Comparison of ENCODE assay signal across 9 cellular contexts in the genomic region with DNA sequence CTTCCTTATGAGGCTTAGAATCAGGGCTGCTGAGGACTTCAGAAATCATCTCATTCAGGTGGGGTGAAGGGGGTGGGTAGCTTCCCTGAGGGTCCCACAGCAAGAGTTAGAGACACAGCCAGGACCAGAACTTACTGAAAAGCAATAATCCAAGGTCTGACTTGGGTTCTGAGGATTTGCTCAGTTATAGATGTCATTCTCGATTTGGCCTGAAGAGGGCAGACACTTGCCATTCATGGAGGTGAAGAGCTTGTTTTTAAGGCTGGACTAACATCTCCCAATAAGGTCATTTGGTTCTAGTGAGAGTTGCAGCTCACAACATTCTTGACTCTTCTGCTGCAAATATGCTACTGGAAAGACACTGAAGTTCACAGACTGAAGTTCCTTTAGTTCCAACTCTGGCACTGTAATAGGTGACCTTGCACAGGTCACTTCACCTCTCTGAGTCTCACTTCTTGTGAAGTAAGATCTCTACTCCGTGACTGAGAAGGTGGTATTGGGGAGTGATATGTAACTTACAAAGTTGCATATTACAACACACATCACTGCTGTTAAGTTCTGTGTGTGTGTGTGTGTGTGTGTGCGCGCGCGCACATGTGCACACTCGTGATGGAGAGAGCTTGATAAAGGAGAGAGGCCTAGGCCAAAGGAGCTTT.
DNase-seq lines count a peak whose midpoint lies in the region; ATAC-seq, FAIRE-seq and TF ChIP-seq lines count a peak whose summit lies in the region.
"Had no signal": no experiment of that assay in that cellular context is flagged by ENCODE, and none has a peak within 500 bp of the region (broad histone marks: within the 10 kb centered on the region; RNA-seq: fewer than 3 reads in every experiment).

No MANE protein-coding gene starts in this region.

- no peak overlapping the region for H2AFZ ChIP-seq in H9 (ENCODE audit: low read length)

- DNase-seq in A549 (ENCODE audit: low read depth in 1 of 2, low spot score in 1 of 2) (peak; percentile 31 to 66), GM04503 (ENCODE audit: low read depth) (peak; percentile 31), H9 (peak; percentile 60), LoVo (ENCODE audit: low spot score) (peak; percentile 56), SHP77 treated with DMSO at 0.1 percent for 48 hours (lab: John Stamatoyannopoulos, UW) (peak; percentile 59), mesendoderm (peak; percentile 86), ureter (ENCODE audit: low spot score) (peak; percentile 67)
- peak; percentile 2 to 12 (median 3) for DNase-seq in effector memory CD8-positive, alpha-beta T cell

- peaks cover 4% of the 10 kb centered on the region for H3K27me3 Mint-ChIP-seq in H9 (ENCODE audit: low read depth)
- peaks cover 0 to 3% of the 10 kb centered on the region in 2 donors for H3K27me3 Mint-ChIP-seq in effector memory CD8-positive, alpha-beta T cell

- no peak overlapping the region for H3K4me2 ChIP-seq in A549
- no peak overlapping the region for H3K4me2 ChIP-seq in H9 (ENCODE audit: insufficient read depth, insufficient read length, low read length)
- no peak overlapping the region for H3K4me2 ChIP-seq in mesendoderm (ENCODE audit: low read length)

- H3T11ph ChIP-seq in H9 (ENCODE audit: low read length): no peak overlapping the region

- H4K20me1 ChIP-seq in H9 (ENCODE audit: control insufficient read depth, insufficient read depth, insufficient read length): no peaks in the 10 kb centered on the region

- FAIRE-seq in A549 (lab: Jason Lieb, UNC): no peak

- H3K23ac ChIP-seq in H9 (ENCODE audit: insufficient read length, low read depth, low read length) (no peak overlapping the region), mesendoderm (ENCODE audit: low read length) (no peak overlapping the region)

- H3K36me3 Mint-ChIP-seq in H9 (ENCODE audit: insufficient read depth in 1 of 3, low read depth in 3 of 3): no peaks in the 10 kb centered on the region
- no peaks in the 10 kb centered on the region for H3K36me3 Mint-ChIP-seq in effector memory CD8-positive, alpha-beta T cell (ENCODE audit: insufficient read depth)
- H3K36me3 Mint-ChIP-seq: naive thymus-derived CD8-positive, alpha-beta T cell had no signal

- H3K27ac Mint-ChIP-seq in H9: peak overlapping the region in 1 of 3 experiments; percentile 66; a peak in 1 of 7 replicates
- no peak overlapping the region for H3K27ac Mint-ChIP-seq in effector memory CD8-positive, alpha-beta T cell
- H3K27ac Mint-ChIP-seq: naive thymus-derived CD8-positive, alpha-beta T cell had no signal

- H3K27ac ChIP-seq in A549: no peak overlapping the region
- H3K27ac ChIP-seq in H9 (ENCODE audit: insufficient read length, low read depth, low read length): no peak overlapping the region
- H3K27ac ChIP-seq in mesendoderm (ENCODE audit: low read depth, low read length): no peak overlapping the region

- H2BK15ac ChIP-seq in H9 (ENCODE audit: low read depth, low read length): no peak overlapping the region
- no peak overlapping the region for H2BK15ac ChIP-seq in mesendoderm (replicated peaks; ENCODE audit: low read depth)

- H4K8ac ChIP-seq in H9 (replicated peaks; ENCODE audit: insufficient read length, low read depth, low read length) (no peak overlapping the region), mesendoderm (ENCODE audit: low read depth, low read length) (no peak overlapping the region)

- H3K79me2 ChIP-seq in H9 (ENCODE audit: insufficient read depth, low read length) (no peaks in the 10 kb centered on the region), mesendoderm (ENCODE audit: control insufficient read depth, insufficient read depth, low read length) (no peaks in the 10 kb centered on the region)

- H3K9me3 Mint-ChIP-seq in H9: no peaks in the 10 kb centered on the region
- H3K9me3 Mint-ChIP-seq in effector memory CD8-positive, alpha-beta T cell: no peaks in the 10 kb centered on the region
- H3K9me3 Mint-ChIP-seq: naive thymus-derived CD8-positive, alpha-beta T cell had no signal

- TF ChIP-seq CTCF in A549 (IDR thresholded peaks at IDR 0.05) (peak; percentile 71), H9 (conservative IDR thresholded peaks at IDR 0.05) (peak; percentile 83)

- H3K4me1 Mint-ChIP-seq in H9: peaks cover 2 to 3% of the 10 kb centered on the region in 2 experiments; a peak in 3 of 4 replicates
- peaks cover 2 to 5% of the 10 kb centered on the region in 2 donors for H3K4me1 Mint-ChIP-seq in effector memory CD8-positive, alpha-beta T cell (ENCODE audit: low read depth in 2 of 2)

- peak overlapping the region; percentile 33 for H3K18ac ChIP-seq in H9 (ENCODE audit: insufficient read length, low read depth, low read length)
- no peak overlapping the region for H3K18ac ChIP-seq in mesendoderm (ENCODE audit: low read length)

- no peak overlapping the region for H2BK12ac ChIP-seq in H9 (ENCODE audit: insufficient read length, low read depth, low read length)

- peak; percentile 85 to 86 for TF ChIP-seq RAD21 in A549 (conservative IDR thresholded peaks at IDR 0.05 in 1 of 2, IDR thresholded peaks at IDR 0.05 in 1 of 2)

- no peak overlapping the region for H2BK20ac ChIP-seq in H9 (ENCODE audit: low read depth, low read length, poor library complexity, severe bottlenecking)

- H3K9ac ChIP-seq in H9 (ENCODE audit: extremely low read depth, insufficient read length, low read length) (no peak overlapping the region), mesendoderm (ENCODE audit: low read length) (no peak overlapping the region)

- H3K27me3 ChIP-seq in H9 (ENCODE audit: insufficient read depth, low read length) (no peaks in the 10 kb centered on the region), mesendoderm (ENCODE audit: insufficient read depth, low read length, poor library complexity) (no peaks in the 10 kb centered on the region)

- H3K79me1 ChIP-seq in H9 (ENCODE audit: insufficient read depth, low read depth, low read length, poor library complexity, severe bottlenecking) (no peaks in the 10 kb centered on the region), mesendoderm (ENCODE audit: low read length) (no peaks in the 10 kb centered on the region)

- POLR2A ChIA-PET in A549 (lab: Yijun Ruan, JAX): interaction anchor here (0.6 to 1.6 kb wide), 3 partner anchors 201 to 226 kb away, joined by 3 to 6 read pairs (median 3); no protein-coding TSS in a partner anchor

- H3K4me1 ChIP-seq in A549: peaks cover 6% of the 10 kb centered on the region
- H3K4me1 ChIP-seq in H9 (ENCODE audit: insufficient read depth, low read length): no peaks in the 10 kb centered on the region
- H3K4me1 ChIP-seq in mesendoderm (ENCODE audit: control insufficient read depth, low read depth, low read length): no peaks in the 10 kb centered on the region

- H4K5ac ChIP-seq in H9 (ENCODE audit: insufficient read length, low read depth, low read length) (no peak overlapping the region), mesendoderm (ENCODE audit: low read length) (no peak overlapping the region)

- TF ChIP-seq POLR2A in A549 (IDR thresholded peaks at IDR 0.05; ENCODE audit: low read length): no peak

- no peak overlapping the region for H2AK5ac ChIP-seq in H9 (ENCODE audit: insufficient read length, low read length)
- no peak overlapping the region for H2AK5ac ChIP-seq in mesendoderm (ENCODE audit: low read length)

- H3K56ac ChIP-seq in H9 (ENCODE audit: insufficient read length, low read depth, low read length): no peak overlapping the region
- H3K56ac ChIP-seq in mesendoderm (ENCODE audit: low read length): no peak overlapping the region

- H3K4me3 Mint-ChIP-seq in H9: no peak overlapping the region
- H3K4me3 Mint-ChIP-seq in effector memory CD8-positive, alpha-beta T cell: no peak overlapping the region

- H3K36me3 ChIP-seq in mesendoderm (ENCODE audit: control insufficient read depth, insufficient read depth, low read length): peaks cover 3% of the 10 kb centered on the region

- H3K23me2 ChIP-seq in H9 (ENCODE audit: insufficient read length, low read depth, low read length, poor library complexity, severe bottlenecking): no peaks in the 10 kb centered on the region

- no peak overlapping the region for H2BK120ac ChIP-seq in H9 (ENCODE audit: low read depth, low read length, poor library complexity, severe bottlenecking)
- H2BK120ac ChIP-seq in mesendoderm (ENCODE audit: low read depth, low read length): no peak overlapping the region

- H4K91ac ChIP-seq in H9 (ENCODE audit: insufficient read length, low read depth, low read length): no peak overlapping the region

- TF ChIP-seq EP300 in A549 (IDR thresholded peaks at IDR 0.05): no peak

- H3K4me3 ChIP-seq in A549: no peak overlapping the region
- no peak overlapping the region for H3K4me3 ChIP-seq in mesendoderm (ENCODE audit: low read length)

- H3K14ac ChIP-seq in H9 (ENCODE audit: insufficient read depth, low read length): no peak overlapping the region

- CTCF ChIA-PET in A549 (lab: Yijun Ruan, JAX): interaction anchor here (0.6 to 11.4 kb wide), 46 partner anchors 9 to 1052 kb away, joined by 3 to 191 read pairs (median 4); no protein-coding TSS in a partner anchor

- H2BK5ac ChIP-seq in H9 (ENCODE audit: insufficient read length, low read length): no peak overlapping the region
- no peak overlapping the region for H2BK5ac ChIP-seq in mesendoderm (ENCODE audit: low read length)

- 53% methylated on average over 7 of the region's 7 CpGs for WGBS in A549 (ENCODE audit: missing lambda C conversion rate)
- no CpG with 5 or more reads among the region's 7 CpGs for WGBS in H9 (ENCODE audit: extremely low coverage, insufficient read length, low lambda C conversion rate)
- WGBS in mesendoderm (ENCODE audit: extremely low coverage, insufficient coverage, low lambda C conversion rate): no CpG with 5 or more reads among the region's 7 CpGs

- H3K9me3 ChIP-seq in A549 (no peaks in the 10 kb centered on the region), H9 (ENCODE audit: control insufficient read depth, low read depth, low read length) (no peaks in the 10 kb centered on the region)

- peak; percentile 67 to 84; a peak in 4 of 6 replicates for ATAC-seq in A549
- no peak for ATAC-seq in effector memory CD8-positive, alpha-beta T cell (replicated peaks)
- ATAC-seq: naive thymus-derived CD8-positive, alpha-beta T cell had no signal

- H3K4ac ChIP-seq in H9 (ENCODE audit: low read depth, low read length) (no peak overlapping the region), mesendoderm (ENCODE audit: low read depth, low read length) (no peak overlapping the region)

TF ChIP-seq in A549, 52 proteins besides CTCF, POLR2A, EP300 and RAD21 (continues in another document):
- TF ChIP-seq SMC3 (IDR thresholded peaks at IDR 0.05) (peak; percentile 71), MAZ (IDR thresholded peaks at IDR 0.05; ENCODE audit: borderline replicate concordance, low read depth, low read length) (no peak), EHF (CRISPR knock-in tag; IDR thresholded peaks at IDR 0.05) (no peak), HOXB13 (CRISPR knock-in tag; IDR thresholded peaks at IDR 0.05; ENCODE audit: low read depth) (no peak), ZFP36 (IDR thresholded peaks at IDR 0.05; ENCODE audit: borderline replicate concordance, partially characterized antibody) (no peak)
- TF ChIP-seq, protein P1, sequence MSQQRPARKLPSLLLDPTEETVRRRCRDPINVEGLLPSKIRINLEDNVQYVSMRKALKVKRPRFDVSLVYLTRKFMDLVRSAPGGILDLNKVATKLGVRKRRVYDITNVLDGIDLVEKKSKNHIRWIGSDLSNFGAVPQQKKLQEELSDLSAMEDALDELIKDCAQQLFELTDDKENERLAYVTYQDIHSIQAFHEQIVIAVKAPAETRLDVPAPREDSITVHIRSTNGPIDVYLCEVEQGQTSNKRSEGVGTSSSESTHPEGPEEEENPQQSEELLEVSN (IDR thresholded peaks at IDR 0.05; ENCODE audit: borderline replicate concordance, low read depth): no peak

Comparison
In these comparisons a context has a peak if more than half of its experiments do, and no peak if none do; other contexts are left out.
1. DNase-seq: peak in every context shown above with its lines; median percentile 86 in mesendoderm; 67 in ureter; 60 in H9; 59 in SHP77 treated with DMSO at 0.1 percent for 48 hours; 56 in LoVo; 48 in A549; 31 in GM04503; 3 in effector memory CD8-positive, alpha-beta T cell.